ENCODE assay signal across 15 cellular contexts in genomic region chr16:49748322-49748721, GRCh38.
A peak's percentile ranks its signal among the peaks of the same experiment; 100 is the strongest.
DNase-seq lines count a peak whose midpoint lies in the region; FAIRE-seq and TF ChIP-seq lines count a peak whose summit lies in the region.
"Had no signal": no experiment of that assay in that cellular context is flagged by ENCODE, and none has a peak within 500 bp of the region (broad histone marks: within the 10 kb centered on the region; RNA-seq: fewer than 3 reads in every experiment).

No MANE protein-coding gene starts in this region.

- DNase-seq in stimulated activated CD4-positive, alpha-beta T cell treated with anti-CD3 and anti-CD28 coated beads, Interleukin-15, amount 100 ng/mL, for 48 hours (ENCODE audit: low read depth in 2 of 2), result peak; percentile 8 to 32
- no peak for DNase-seq in stimulated activated CD4-positive, alpha-beta T cell treated with anti-CD3 and anti-CD28 coated beads, Interleukin-4, amount 100 ng/mL, for 24 hours
- peak; percentile 42 for DNase-seq in NCI-H446 treated with DMSO at 0.1 percent for 48 hours (lab: John Stamatoyannopoulos, UW)
- DNase-seq in fibroblast of the aortic adventitia (ENCODE audit: low read depth), result peak; percentile 53
- peak; percentile 76 for DNase-seq in urothelium cell line (ENCODE audit: low spot score)
- no peak for DNase-seq in cerebellar cortex (ENCODE audit: low spot score)
- DNase-seq in AG08395 (ENCODE audit: low spot score), result no peak
- DNase-seq in Ammon's horn (ENCODE audit: low spot score), result no peak
- DNase-seq: CD4-positive, alpha-beta memory T cell; kidney; SIG-M5; stimulated activated naive CD4-positive, alpha-beta T cell had no signal

- no peak for TF ChIP-seq CTCF in fibroblast of the aortic adventitia (IDR thresholded peaks at IDR 0.05; ENCODE audit: insufficient read depth, low read length)

- no peak overlapping the region for H3K4me3 ChIP-seq in fibroblast of the aortic adventitia (ENCODE audit: low read depth, low read length)
- H3K4me3 ChIP-seq: smooth muscle cell had no signal

- no peak for FAIRE-seq in urothelium cell line (lab: Jason Lieb, UNC)
- FAIRE-seq: GM19239, HTR-8/SVneo, kidney had no signal

Comparison
In these comparisons a context has a peak if more than half of its experiments do, and no peak if none do; other contexts are left out.
1. DNase-seq: peak in stimulated activated CD4-positive, alpha-beta T cell treated with anti-CD3 and anti-CD28 coated beads, Interleukin-15, amount 100 ng/mL, for 48 hours (2 of 2), NCI-H446 treated with DMSO at 0.1 percent for 48 hours (single experiment), fibroblast of the aortic adventitia (single experiment) and urothelium cell line (single experiment); none in stimulated activated CD4-positive, alpha-beta T cell treated with anti-CD3 and anti-CD28 coated beads, Interleukin-4, amount 100 ng/mL, for 24 hours (single experiment), cerebellar cortex (single experiment), AG08395 (single experiment) and Ammon's horn (single experiment).